Comparison of ENCODE assay signal across 9 cellular contexts in the genomic region with DNA sequence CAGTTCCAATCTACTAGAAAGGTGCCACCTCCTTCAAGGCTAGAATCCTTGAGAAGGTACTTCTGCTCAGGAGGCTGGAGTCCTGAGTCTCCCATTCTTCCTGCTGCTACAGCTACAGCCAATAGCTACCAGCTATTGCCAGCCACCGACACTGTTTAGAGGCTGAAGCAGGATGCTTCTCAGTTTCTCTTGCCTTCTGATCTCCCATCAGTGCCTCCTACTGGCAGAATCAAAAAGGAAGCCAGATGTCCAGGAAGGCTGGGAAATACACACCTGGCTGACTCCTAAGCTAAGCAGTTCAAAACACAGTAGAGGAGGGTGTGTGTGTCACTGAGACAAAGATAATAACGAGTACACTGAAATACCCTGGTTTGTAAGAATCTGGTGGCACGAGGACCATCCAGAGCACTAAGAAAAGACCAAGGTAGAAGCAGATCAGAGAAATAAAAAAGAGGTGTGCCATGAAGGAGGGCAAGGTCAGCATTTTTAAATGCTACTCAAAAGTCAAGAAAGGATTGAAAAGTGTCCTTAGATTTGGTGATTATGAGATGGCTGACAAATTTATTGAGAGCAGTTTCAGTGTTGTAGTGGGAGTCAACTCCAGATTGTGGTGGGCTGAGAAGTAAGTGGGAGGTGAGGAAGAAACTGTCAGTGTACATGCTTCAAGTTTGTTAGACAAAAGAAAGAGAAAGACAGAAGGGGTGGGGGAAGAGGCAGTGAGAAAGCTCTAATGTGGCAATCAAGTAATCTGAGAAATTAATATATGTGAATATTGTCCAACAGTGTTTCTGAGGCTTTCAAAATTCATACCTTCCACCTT. TPM values are rescaled to one million over a fixed set of nuclear protein-coding genes. Genes with fewer than 3 reads are reported as not detected.
DNase-seq lines count a peak whose midpoint lies in the region; ATAC-seq, FAIRE-seq and TF ChIP-seq lines count a peak whose summit lies in the region.
"Had no signal": no experiment of that assay in that cellular context is flagged by ENCODE, and none has a peak within 500 bp of the region (broad histone marks: within the 10 kb centered on the region; RNA-seq: fewer than 3 reads in every experiment).

No MANE protein-coding gene starts in this region.

- TF ChIP-seq POLR2A in H54 (IDR thresholded peaks at IDR 0.05; ENCODE audit: low read depth, low read length): no peak

- ATAC-seq in GM21786 (IDR thresholded peaks at IDR 0.05; ENCODE audit: unreplicated experiment): no peak
- ATAC-seq: heart right ventricle had no signal

- no peak for FAIRE-seq in H54 (lab: Jason Lieb, UNC)

- H3K4me3 ChIP-seq in fibroblast of villous mesenchyme (ENCODE audit: low read depth, low read length): no peak overlapping the region
- H3K4me3 ChIP-seq: heart right ventricle had no signal

- TF ChIP-seq CTCF in fibroblast of villous mesenchyme (IDR thresholded peaks at IDR 0.05; ENCODE audit: insufficient read depth, low read depth, low read length): peak; percentile 48

- peak; percentile 33 for DNase-seq in stimulated activated CD4-positive, alpha-beta T cell treated with anti-CD3 and anti-CD28 coated beads, Interleukin-15, amount 100 ng/mL, for 24 hours
- no peak for DNase-seq in stimulated activated CD4-positive, alpha-beta T cell treated with anti-CD3 and anti-CD28 coated beads, Interleukin-2, amount 100 ng/mL, for 48 hours
- DNase-seq in RPMI8226: peak; percentile 64
- DNase-seq in fibroblast of villous mesenchyme (ENCODE audit: low read depth): peak; percentile 22
- no peak for DNase-seq in GM03348 (ENCODE audit: low spot score)
- DNase-seq in H54 (ENCODE audit: insufficient read length, low spot score): no peak
- no peak for DNase-seq in globus pallidus (ENCODE audit: low spot score)
- DNase-seq: heart right ventricle had no signal

RNA-seq across cellular contexts. Expression of a gene that starts 2.3 kb away (rescaled TPM):
- 1.9 and 3.5 TPM in 2 replicates for total RNA-seq in fibroblast of villous mesenchyme

RNA-seq across cellular contexts. Expression of a gene that starts 13.2 kb away (rescaled TPM):
- 126 and 146 TPM in 2 replicates for total RNA-seq in fibroblast of villous mesenchyme

RNA-seq across cellular contexts. Expression of a gene that starts 14.4 kb away (rescaled TPM):
- total RNA-seq in fibroblast of villous mesenchyme: 1.7 TPM in 1 of 2 replicates, not detected in the other

RNA-seq across cellular contexts. Expression of a gene that starts 54.2 kb away (rescaled TPM):
- not detected in 2 replicates for total RNA-seq in fibroblast of villous mesenchyme

Comparison
In these comparisons a context has a peak if more than half of its experiments do, and no peak if none do; other contexts are left out.
1. DNase-seq: peak in stimulated activated CD4-positive, alpha-beta T cell treated with anti-CD3 and anti-CD28 coated beads, Interleukin-15, amount 100 ng/mL, for 24 hours (single experiment), RPMI8226 (single experiment) and fibroblast of villous mesenchyme (single experiment); none in stimulated activated CD4-positive, alpha-beta T cell treated with anti-CD3 and anti-CD28 coated beads, Interleukin-2, amount 100 ng/mL, for 48 hours (0 of 2), GM03348 (single experiment), H54 (single experiment) and globus pallidus (single experiment).